14 cellular contexts compared by ENCODE assay signal in genomic region chr7:127586346-127586745, GRCh38. TPM values are rescaled to one million over a fixed set of nuclear protein-coding genes. Genes with fewer than 3 reads are reported as not detected.
DNase-seq lines count a peak whose midpoint lies in the region; ATAC-seq and TF ChIP-seq lines count a peak whose summit lies in the region.
"Had no signal": no experiment of that assay in that cellular context is flagged by ENCODE, and none has a peak within 500 bp of the region (broad histone marks: within the 10 kb centered on the region; RNA-seq: fewer than 3 reads in every experiment).

No MANE protein-coding gene starts in this region.

- H3F3A ChIP-seq in SU-DHL-6 (ENCODE audit: insufficient read depth), result 0 out of 2 replicates have a peak, but pooled peaks cover 3% of the 10 kb centered on the region

- H3K4me3 ChIP-seq in SU-DHL-6 (ENCODE audit: insufficient read depth, low read length, poor library complexity, severe bottlenecking) (no peak overlapping the region), rectal smooth muscle tissue (ENCODE audit: low read length) (peak overlapping the region; percentile 71)

- H3K4me3 Mint-ChIP-seq in activated T-cell treated with anti-CD3 and anti-CD28 coated beads, Interleukin-2, amount 50 U/mL, for 4 hours, result peak overlapping the region; percentile 92
- H3K4me3 Mint-ChIP-seq in endothelial cell (ENCODE audit: unreplicated experiment), result peak overlapping the region; percentile 26

- H3K36me3 ChIP-seq in SU-DHL-6 (ENCODE audit: low read length), result no peaks in the 10 kb centered on the region
- H3K36me3 ChIP-seq in rectal smooth muscle tissue (ENCODE audit: control insufficient read depth, insufficient read depth, low read length), result peaks cover 19% of the 10 kb centered on the region

- ATAC-seq in activated T-cell treated with anti-CD3 and anti-CD28 coated beads, Interleukin-2, amount 50 U/mL, for 4 hours, result no peak

- H3K27me3 Mint-ChIP-seq in activated T-cell treated with anti-CD3 and anti-CD28 coated beads, Interleukin-2, amount 50 U/mL, for 4 hours (ENCODE audit: low read depth), result no peaks in the 10 kb centered on the region
- H3K27me3 Mint-ChIP-seq in endothelial cell (ENCODE audit: unreplicated experiment), result peaks cover 18% of the 10 kb centered on the region

- H3K4me1 ChIP-seq in rectal smooth muscle tissue (ENCODE audit: control insufficient read depth, insufficient read depth, low read length), result peaks cover 40% of the 10 kb centered on the region

- no peak overlapping the region for H3K27ac ChIP-seq in SU-DHL-6 (ENCODE audit: low read depth, low read length)
- H3K27ac ChIP-seq in rectal smooth muscle tissue (ENCODE audit: low read depth, low read length), result peak overlapping the region; percentile 84
- no peak overlapping the region for H3K27ac ChIP-seq in caudate nucleus (ENCODE audit: low read depth, low read length)

- H4K20me1 ChIP-seq in SU-DHL-6 (ENCODE audit: low read depth, low read length), result no peaks in the 10 kb centered on the region

- peaks cover 26% of the 10 kb centered on the region for H3K79me2 ChIP-seq in SU-DHL-6 (ENCODE audit: insufficient read depth, low read length)

- H3K36me3 Mint-ChIP-seq in activated T-cell treated with anti-CD3 and anti-CD28 coated beads, Interleukin-2, amount 50 U/mL, for 4 hours (ENCODE audit: insufficient read depth), result peaks cover 22% of the 10 kb centered on the region
- peaks cover 32% of the 10 kb centered on the region for H3K36me3 Mint-ChIP-seq in endothelial cell (ENCODE audit: low read depth, unreplicated experiment)

- no peaks in the 10 kb centered on the region for H3K9me2 ChIP-seq in SU-DHL-6 (replicated peaks; ENCODE audit: insufficient read depth, low read length)

- no peak for DNase-seq in activated T-cell treated with anti-CD3 and anti-CD28 coated beads, Interleukin-2, amount 50 U/mL, for 4 hours
- DNase-seq in activated T-cell treated with anti-CD3 and anti-CD28 coated beads for 4 hours (no peak), endothelial cell (ENCODE audit: low spot score) (no peak), COLO829 (ENCODE audit: low spot score) (no peak), caudate nucleus (lab: John Stamatoyannopoulos, UW) (no peak), hypothalamus (lab: John Stamatoyannopoulos, UW) (no peak)
- DNase-seq: DMS79, GOT3, heart left ventricle had no signal

- no peak overlapping the region for H3K4me2 ChIP-seq in SU-DHL-6 (ENCODE audit: low read depth, low read length, poor library complexity, severe bottlenecking)

- H3K27ac Mint-ChIP-seq in endothelial cell (ENCODE audit: unreplicated experiment), result no peak overlapping the region

- no peak overlapping the region for H3K9ac ChIP-seq in SU-DHL-6 (ENCODE audit: low read length)
- H3K9ac ChIP-seq in rectal smooth muscle tissue (ENCODE audit: low read length), result no peak overlapping the region
- H3K9ac ChIP-seq: parathyroid adenoma had no signal

- no peak for TF ChIP-seq CTCF in SU-DHL-6 (IDR thresholded peaks at IDR 0.05; ENCODE audit: insufficient read depth, low read length, poor library complexity, severe bottlenecking)
- no peak for TF ChIP-seq CTCF in endothelial cell (IDR thresholded peaks at IDR 0.05; ENCODE audit: unreplicated experiment)

- peaks cover 66% of the 10 kb centered on the region for H3K4me1 Mint-ChIP-seq in activated T-cell treated with anti-CD3 and anti-CD28 coated beads, Interleukin-2, amount 50 U/mL, for 4 hours (ENCODE audit: low read depth)
- H3K4me1 Mint-ChIP-seq in endothelial cell (ENCODE audit: unreplicated experiment), result peaks cover 56% of the 10 kb centered on the region

- H3K9me3 ChIP-seq in SU-DHL-6 (ENCODE audit: insufficient read depth, low read length), result no peaks in the 10 kb centered on the region
- H3K9me3 ChIP-seq: heart left ventricle had no signal

- peak overlapping the region; percentile 88 for H2AFZ ChIP-seq in SU-DHL-6 (ENCODE audit: low read depth, low read length, severe bottlenecking)

- H3K27me3 ChIP-seq in SU-DHL-6 (ENCODE audit: low read length) (no peaks in the 10 kb centered on the region), rectal smooth muscle tissue (ENCODE audit: control insufficient read depth, insufficient read depth, low read length) (no peaks in the 10 kb centered on the region)
- H3K27me3 ChIP-seq: heart left ventricle had no signal

- H3K9me3 Mint-ChIP-seq in activated T-cell treated with anti-CD3 and anti-CD28 coated beads, Interleukin-2, amount 50 U/mL, for 4 hours, result no peaks in the 10 kb centered on the region
- no peaks in the 10 kb centered on the region for H3K9me3 Mint-ChIP-seq in endothelial cell (ENCODE audit: unreplicated experiment)

RNA-seq across cellular contexts. Expression of gene GCC1, which starts 0.9 kb away (rescaled TPM):
- 10 to 100 TPM; 16.2 to 19.1 (median 18.5) TPM for total RNA-seq in activated T-cell treated with anti-CD3 and anti-CD28 coated beads, Interleukin-2, amount 50 U/mL, for 4 hours
- 21.8 TPM for total RNA-seq in endothelial cell (ENCODE audit: unreplicated experiment)

RNA-seq across cellular contexts. Expression of gene ARF5, which starts 1.9 kb away (rescaled TPM):
- 100 to 1,000 TPM in 2 of 3 donors, 10 to 100 TPM in 1; 94.0 to 116 (median 104) TPM for total RNA-seq in activated T-cell treated with anti-CD3 and anti-CD28 coated beads, Interleukin-2, amount 50 U/mL, for 4 hours
- total RNA-seq in endothelial cell (ENCODE audit: unreplicated experiment), result 354 TPM

RNA-seq across cellular contexts. Expression of gene FSCN3, which starts 7.2 kb away (rescaled TPM):
- 1 to 10 TPM; 1.2 to 2.2 (median 1.7) TPM for total RNA-seq in activated T-cell treated with anti-CD3 and anti-CD28 coated beads, Interleukin-2, amount 50 U/mL, for 4 hours
- 1.5 TPM for total RNA-seq in endothelial cell (ENCODE audit: unreplicated experiment)

RNA-seq across cellular contexts. Expression of gene PAX4, which starts 31.6 kb away (rescaled TPM):
- total RNA-seq in activated T-cell treated with anti-CD3 and anti-CD28 coated beads, Interleukin-2, amount 50 U/mL, for 4 hours, result not detected
- total RNA-seq in endothelial cell (ENCODE audit: unreplicated experiment), result 0.33 TPM
- total RNA-seq: activated CD8-positive, alpha-beta memory T cell treated with anti-CD3 and anti-CD28 coated beads for 36 hours; heart left ventricle; liver had no signal
